ENCODE assay signal across 9 cellular contexts in genomic region chr1:169460193-169460833, GRCh38. TPM values are rescaled to one million over a fixed set of nuclear protein-coding genes. Genes with fewer than 3 reads are reported as not detected.
DNase-seq lines count a peak whose midpoint lies in the region; TF ChIP-seq lines count a peak whose summit lies in the region.
"Had no signal": no experiment of that assay in that cellular context is flagged by ENCODE, and none has a peak within 500 bp of the region (broad histone marks: within the 10 kb centered on the region; RNA-seq: fewer than 3 reads in every experiment).

No MANE protein-coding gene starts in this region.

- peak; percentile 53 for DNase-seq in amniotic epithelial cell (ENCODE audit: low read depth)
- peak; percentile 15 for DNase-seq in iPS-NIHi11 (ENCODE audit: low spot score)
- no peak for DNase-seq in spleen
- no peak for DNase-seq in NCI-H69 (lab: John Stamatoyannopoulos, UW)
- DNase-seq in NCI-H1694 treated with DMSO at 0.1 percent for 48 hours (lab: John Stamatoyannopoulos, UW) = no peak
- no peak for DNase-seq in GOT3 (lab: John Stamatoyannopoulos, UW)
- DNase-seq in T1000 (lab: John Stamatoyannopoulos, UW) = no peak

- H3K27me3 ChIP-seq in HUES48 (ENCODE audit: control insufficient read depth, insufficient read depth, low read length) (no peaks in the 10 kb centered on the region), spleen (replicated peaks in 1 of 7) (peaks cover 0 to 22% (median 8%) of the 10 kb centered on the region in 7 donors)

- H3K9me3 ChIP-seq in HUES48 (ENCODE audit: control insufficient read depth, insufficient read depth, low read length) = peaks cover 11% of the 10 kb centered on the region
- peaks cover 5 to 27% (median 21%) of the 10 kb centered on the region in 8 donors for H3K9me3 ChIP-seq in spleen

- intact Hi-C loops in spleen (cut with DNase I; ENCODE audit: low total_unique reads) = no loop called here

- TF ChIP-seq CTCF in spleen (IDR thresholded peaks at IDR 0.05 in 8 of 11, conservative IDR thresholded peaks at IDR 0.05 in 3 of 11) = no peak

- H3K27ac ChIP-seq in HUES48 (ENCODE audit: low read depth, low read length) = no peak overlapping the region
- H3K27ac ChIP-seq in spleen = peak overlapping the region in 5 of 8 donors; percentile 6 to 82 (median 43)

- H3K36me3 ChIP-seq in HUES48 (ENCODE audit: control insufficient read depth, insufficient read depth, low read length) (peaks cover 5% of the 10 kb centered on the region), spleen (peaks cover 0 to 1% (median 0%) of the 10 kb centered on the region in 6 donors)

- no peak for TF ChIP-seq POLR2A in spleen (IDR thresholded peaks at IDR 0.05)

- H3K4me1 ChIP-seq in HUES48 (ENCODE audit: control insufficient read depth, insufficient read depth, low read length) = peaks cover 8% of the 10 kb centered on the region; the same call in 1 of the 2 replicates
- peaks cover 0 to 9% (median 4%) of the 10 kb centered on the region in 6 donors for H3K4me1 ChIP-seq in spleen

- 13 to 21% (median 19%) methylated on average over 34 to 35 of the region's 35 CpGs for WGBS in spleen, 5 donors

- H3K4me3 ChIP-seq in HUES48 (ENCODE audit: low read depth, low read length) (peak overlapping the region; percentile 54), spleen (peak overlapping the region in 6 of 8 donors; percentile 4 to 49 (median 16))

- no peak overlapping the region; the same call in 1 of the 2 replicates for H3K9ac ChIP-seq in HUES48 (ENCODE audit: low read depth, low read length)

RNA-seq across cellular contexts. Expression of gene SLC19A2, which starts 25.4 kb away (rescaled TPM):
- total RNA-seq in spleen = 1 to 10 TPM; 2.4 to 6.7 (median 3.9) TPM
- 1 to 10 TPM; 2.0 to 4.0 (median 3.4) TPM for polyA plus RNA-seq in spleen

RNA-seq across cellular contexts. Expression of gene CCDC181, which starts 33.0 kb away (rescaled TPM):
- total RNA-seq in spleen = not detected
- polyA plus RNA-seq in spleen = under 1 TPM in 1 of 3 donors, not detected in 2; 0.03 TPM
- total RNA-seq: SK-MEL-5 had no signal

Comparison
In these comparisons a context has a peak if more than half of its experiments do, and no peak if none do; other contexts are left out.
1. DNase-seq: peak in amniotic epithelial cell (single experiment) and iPS-NIHi11 (single experiment); none in spleen (single experiment), NCI-H69 (single experiment), NCI-H1694 treated with DMSO at 0.1 percent for 48 hours (single experiment), GOT3 (single experiment) and T1000 (single experiment).